Comparison of ENCODE assay signal across 1 cellular context in the genomic region with DNA sequence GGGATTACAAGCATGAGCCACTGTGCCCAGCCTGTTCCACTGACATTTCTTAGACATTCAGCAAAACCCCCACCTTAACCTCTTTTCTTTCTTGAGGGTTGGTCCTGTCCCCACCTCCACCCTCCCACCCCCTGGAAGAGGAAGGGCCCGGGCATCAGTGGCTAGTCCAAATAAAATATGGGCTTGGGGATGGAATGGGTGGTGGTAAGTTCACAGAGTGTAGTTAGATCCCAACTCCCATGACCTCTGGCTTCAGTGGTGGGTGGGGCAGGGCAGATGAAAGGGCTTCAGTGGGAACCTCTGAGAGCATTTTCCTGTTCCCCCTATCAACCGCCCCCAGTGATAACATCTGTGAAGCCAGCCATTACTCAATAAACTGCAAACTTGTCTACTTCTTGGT.
A peak's percentile ranks its signal among the peaks of the same experiment; 100 is the strongest.
TF ChIP-seq lines count a peak whose summit lies in the region.

No MANE protein-coding gene starts in this region.

TF ChIP-seq in HepG2, 621 proteins besides CTCF, POLR2A, EP300 and RAD21:
- TF ChIP-seq, protein P1, sequence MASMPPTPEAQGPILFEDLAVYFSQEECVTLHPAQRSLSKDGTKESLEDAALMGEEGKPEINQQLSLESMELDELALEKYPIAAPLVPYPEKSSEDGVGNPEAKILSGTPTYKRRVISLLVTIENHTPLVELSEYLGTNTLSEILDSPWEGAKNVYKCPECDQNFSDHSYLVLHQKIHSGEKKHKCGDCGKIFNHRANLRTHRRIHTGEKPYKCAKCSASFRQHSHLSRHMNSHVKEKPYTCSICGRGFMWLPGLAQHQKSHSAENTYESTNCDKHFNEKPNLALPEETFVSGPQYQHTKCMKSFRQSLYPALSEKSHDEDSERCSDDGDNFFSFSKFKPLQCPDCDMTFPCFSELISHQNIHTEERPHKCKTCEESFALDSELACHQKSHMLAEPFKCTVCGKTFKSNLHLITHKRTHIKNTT (CRISPR knock-in tag; IDR thresholded peaks at IDR 0.05): no peak
- TF ChIP-seq ZNF737 (CRISPR knock-in tag; IDR thresholded peaks at IDR 0.05; ENCODE audit: borderline replicate concordance) (no peak), SRSF9 (IDR thresholded peaks at IDR 0.05; ENCODE audit: borderline replicate concordance, insufficient read depth, low read depth, low read length, poor library complexity, severe bottlenecking) (no peak), TCF7 (IDR thresholded peaks at IDR 0.05; ENCODE audit: low read depth) (0 out of 2 replicates have a peak, but pooled peaks have one; percentile 6), ZNF605 (CRISPR knock-in tag; IDR thresholded peaks at IDR 0.05) (peak; percentile 48; the same call in 1 of the 2 replicates), MXD1 (CRISPR knock-in tag; IDR thresholded peaks at IDR 0.05) (no peak), BCLAF1 (IDR thresholded peaks at IDR 0.05) (no peak), THAP7 (CRISPR knock-in tag; IDR thresholded peaks at IDR 0.05) (no peak), ZNF207 (IDR thresholded peaks at IDR 0.05; ENCODE audit: borderline replicate concordance) (no peak), SALL1 (CRISPR knock-in tag; IDR thresholded peaks at IDR 0.05) (no peak), ZNF513 (CRISPR knock-in tag; conservative IDR thresholded peaks at IDR 0.05) (no peak)
